1 cellular context compared by ENCODE assay signal in genomic region chr15:42275780-42276395, GRCh38.
TF ChIP-seq lines count a peak whose summit lies in the region.

No MANE protein-coding gene starts in this region.

TF ChIP-seq in WTC11, 78 proteins besides CTCF, POLR2A, EP300 and RAD21 (continued from another document):
- TF ChIP-seq, protein P1, sequence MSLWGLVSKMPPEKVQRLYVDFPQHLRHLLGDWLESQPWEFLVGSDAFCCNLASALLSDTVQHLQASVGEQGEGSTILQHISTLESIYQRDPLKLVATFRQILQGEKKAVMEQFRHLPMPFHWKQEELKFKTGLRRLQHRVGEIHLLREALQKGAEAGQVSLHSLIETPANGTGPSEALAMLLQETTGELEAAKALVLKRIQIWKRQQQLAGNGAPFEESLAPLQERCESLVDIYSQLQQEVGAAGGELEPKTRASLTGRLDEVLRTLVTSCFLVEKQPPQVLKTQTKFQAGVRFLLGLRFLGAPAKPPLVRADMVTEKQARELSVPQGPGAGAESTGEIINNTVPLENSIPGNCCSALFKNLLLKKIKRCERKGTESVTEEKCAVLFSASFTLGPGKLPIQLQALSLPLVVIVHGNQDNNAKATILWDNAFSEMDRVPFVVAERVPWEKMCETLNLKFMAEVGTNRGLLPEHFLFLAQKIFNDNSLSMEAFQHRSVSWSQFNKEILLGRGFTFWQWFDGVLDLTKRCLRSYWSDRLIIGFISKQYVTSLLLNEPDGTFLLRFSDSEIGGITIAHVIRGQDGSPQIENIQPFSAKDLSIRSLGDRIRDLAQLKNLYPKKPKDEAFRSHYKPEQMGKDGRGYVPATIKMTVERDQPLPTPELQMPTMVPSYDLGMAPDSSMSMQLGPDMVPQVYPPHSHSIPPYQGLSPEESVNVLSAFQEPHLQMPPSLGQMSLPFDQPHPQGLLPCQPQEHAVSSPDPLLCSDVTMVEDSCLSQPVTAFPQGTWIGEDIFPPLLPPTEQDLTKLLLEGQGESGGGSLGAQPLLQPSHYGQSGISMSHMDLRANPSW (CRISPR knock-in tag; conservative IDR thresholded peaks at IDR 0.05; ENCODE audit: low read depth), result no peak
- TF ChIP-seq HMGXB4 (CRISPR knock-in tag; IDR thresholded peaks at IDR 0.05) (no peak), ZNF425 (CRISPR knock-in tag; conservative IDR thresholded peaks at IDR 0.05) (no peak), MAX (CRISPR knock-in tag; IDR thresholded peaks at IDR 0.05) (no peak), SP1 (CRISPR knock-in tag; conservative IDR thresholded peaks at IDR 0.05) (no peak), PREB (CRISPR knock-in tag; IDR thresholded peaks at IDR 0.05; ENCODE audit: borderline replicate concordance) (no peak), ZNF263 (CRISPR knock-in tag; IDR thresholded peaks at IDR 0.05; ENCODE audit: low read depth) (no peak)
TF ChIP-seq in WTC11: peak in this region for 0.
